ENCODE assay signal across 1 cellular context in the genomic region with DNA sequence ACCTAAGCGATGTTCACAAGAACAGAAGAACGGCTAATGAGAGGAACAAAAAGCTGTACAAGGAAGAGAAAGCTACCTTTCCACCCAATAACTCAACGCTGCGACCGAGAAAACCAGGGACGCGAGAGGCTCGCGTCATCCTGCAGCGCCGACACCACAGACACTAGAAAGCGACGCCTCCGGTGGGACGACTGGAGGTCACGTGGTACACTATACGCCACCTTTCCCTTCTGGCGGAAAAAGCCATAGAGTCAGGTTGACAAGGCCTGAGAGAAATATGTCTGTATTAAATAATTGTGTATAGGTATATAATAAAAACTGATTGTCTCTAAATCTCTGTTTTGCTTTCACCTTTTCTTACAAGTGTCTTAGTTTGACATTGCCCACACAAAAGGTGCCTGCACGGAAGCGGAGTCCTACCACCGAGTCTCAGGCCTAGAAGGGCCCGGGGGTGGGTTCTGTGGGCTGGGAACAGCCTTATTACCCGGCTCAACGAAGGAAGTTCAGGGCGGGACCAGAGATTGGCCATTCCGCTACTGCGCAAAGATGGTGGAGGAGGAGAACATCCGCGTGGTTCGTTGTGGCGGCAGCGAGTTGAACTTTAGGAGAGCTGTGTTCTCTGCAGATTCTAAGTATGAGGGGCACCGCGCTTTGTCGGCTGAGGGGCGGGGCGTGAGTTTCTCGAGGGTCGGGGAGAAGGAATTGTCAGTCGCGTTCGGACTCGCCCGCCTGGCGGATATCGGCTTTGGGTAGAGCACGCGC.
TF ChIP-seq lines count a peak whose summit lies in the region.

A gene (plus strand): TSS at position 528 of the 762 bp plus-strand sequence. CDS start 19 bp downstream, at position 547.

TF ChIP-seq in GM12878, 131 proteins besides CTCF, POLR2A, EP300 and RAD21 (continued from another document and continues in another):
- TF ChIP-seq, protein P1, sequence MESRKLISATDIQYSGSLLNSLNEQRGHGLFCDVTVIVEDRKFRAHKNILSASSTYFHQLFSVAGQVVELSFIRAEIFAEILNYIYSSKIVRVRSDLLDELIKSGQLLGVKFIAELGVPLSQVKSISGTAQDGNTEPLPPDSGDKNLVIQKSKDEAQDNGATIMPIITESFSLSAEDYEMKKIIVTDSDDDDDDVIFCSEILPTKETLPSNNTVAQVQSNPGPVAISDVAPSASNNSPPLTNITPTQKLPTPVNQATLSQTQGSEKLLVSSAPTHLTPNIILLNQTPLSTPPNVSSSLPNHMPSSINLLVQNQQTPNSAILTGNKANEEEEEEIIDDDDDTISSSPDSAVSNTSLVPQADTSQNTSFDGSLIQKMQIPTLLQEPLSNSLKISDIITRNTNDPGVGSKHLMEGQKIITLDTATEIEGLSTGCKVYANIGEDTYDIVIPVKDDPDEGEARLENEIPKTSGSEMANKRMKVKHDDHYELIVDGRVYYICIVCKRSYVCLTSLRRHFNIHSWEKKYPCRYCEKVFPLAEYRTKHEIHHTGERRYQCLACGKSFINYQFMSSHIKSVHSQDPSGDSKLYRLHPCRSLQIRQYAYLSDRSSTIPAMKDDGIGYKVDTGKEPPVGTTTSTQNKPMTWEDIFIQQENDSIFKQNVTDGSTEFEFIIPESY (IDR thresholded peaks at IDR 0.05) = no peak
- TF ChIP-seq, protein P2, sequence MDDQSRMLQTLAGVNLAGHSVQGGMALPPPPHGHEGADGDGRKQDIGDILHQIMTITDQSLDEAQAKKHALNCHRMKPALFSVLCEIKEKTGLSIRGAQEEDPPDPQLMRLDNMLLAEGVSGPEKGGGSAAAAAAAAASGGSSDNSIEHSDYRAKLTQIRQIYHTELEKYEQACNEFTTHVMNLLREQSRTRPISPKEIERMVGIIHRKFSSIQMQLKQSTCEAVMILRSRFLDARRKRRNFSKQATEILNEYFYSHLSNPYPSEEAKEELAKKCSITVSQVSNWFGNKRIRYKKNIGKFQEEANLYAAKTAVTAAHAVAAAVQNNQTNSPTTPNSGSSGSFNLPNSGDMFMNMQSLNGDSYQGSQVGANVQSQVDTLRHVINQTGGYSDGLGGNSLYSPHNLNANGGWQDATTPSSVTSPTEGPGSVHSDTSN (IDR thresholded peaks at IDR 0.05; ENCODE audit: insufficient replicate concordance, low read depth, low read length) = peak; percentile 4
- TF ChIP-seq HDAC6 (IDR thresholded peaks at IDR 0.05; ENCODE audit: unreplicated experiment) = no peak
- 0 out of 2 replicates have a peak, but pooled peaks have one; percentile 69 for TF ChIP-seq SMAD5 (IDR thresholded peaks at IDR 0.05; ENCODE audit: low read depth)
- TF ChIP-seq, protein P3, sequence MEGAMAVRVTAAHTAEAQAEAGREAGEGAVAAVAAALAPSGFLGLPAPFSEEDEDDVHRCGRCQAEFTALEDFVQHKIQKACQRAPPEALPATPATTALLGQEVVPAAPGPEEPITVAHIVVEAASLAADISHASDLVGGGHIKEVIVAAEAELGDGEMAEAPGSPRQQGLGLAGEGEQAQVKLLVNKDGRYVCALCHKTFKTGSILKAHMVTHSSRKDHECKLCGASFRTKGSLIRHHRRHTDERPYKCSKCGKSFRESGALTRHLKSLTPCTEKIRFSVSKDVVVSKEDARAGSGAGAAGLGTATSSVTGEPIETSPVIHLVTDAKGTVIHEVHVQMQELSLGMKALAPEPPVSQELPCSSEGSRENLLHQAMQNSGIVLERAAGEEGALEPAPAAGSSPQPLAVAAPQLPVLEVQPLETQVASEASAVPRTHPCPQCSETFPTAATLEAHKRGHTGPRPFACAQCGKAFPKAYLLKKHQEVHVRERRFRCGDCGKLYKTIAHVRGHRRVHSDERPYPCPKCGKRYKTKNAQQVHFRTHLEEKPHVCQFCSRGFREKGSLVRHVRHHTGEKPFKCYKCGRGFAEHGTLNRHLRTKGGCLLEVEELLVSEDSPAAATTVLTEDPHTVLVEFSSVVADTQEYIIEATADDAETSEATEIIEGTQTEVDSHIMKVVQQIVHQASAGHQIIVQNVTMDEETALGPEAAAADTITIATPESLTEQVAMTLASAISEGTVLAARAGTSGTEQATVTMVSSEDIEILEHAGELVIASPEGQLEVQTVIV (IDR thresholded peaks at IDR 0.05; ENCODE audit: borderline replicate concordance, partially characterized antibody) = peak; percentile 13
- no peak for TF ChIP-seq TBL1XR1 (IDR thresholded peaks at IDR 0.05; ENCODE audit: low read depth, low read length)
- 0 out of 2 replicates have a peak, but pooled peaks have one; percentile 87 for TF ChIP-seq ZNF207 (IDR thresholded peaks at IDR 0.05; ENCODE audit: borderline replicate concordance)
- TF ChIP-seq SMC3 (IDR thresholded peaks at IDR 0.05; ENCODE audit: borderline replicate concordance, low read length) = no peak
- TF ChIP-seq, protein P4, sequence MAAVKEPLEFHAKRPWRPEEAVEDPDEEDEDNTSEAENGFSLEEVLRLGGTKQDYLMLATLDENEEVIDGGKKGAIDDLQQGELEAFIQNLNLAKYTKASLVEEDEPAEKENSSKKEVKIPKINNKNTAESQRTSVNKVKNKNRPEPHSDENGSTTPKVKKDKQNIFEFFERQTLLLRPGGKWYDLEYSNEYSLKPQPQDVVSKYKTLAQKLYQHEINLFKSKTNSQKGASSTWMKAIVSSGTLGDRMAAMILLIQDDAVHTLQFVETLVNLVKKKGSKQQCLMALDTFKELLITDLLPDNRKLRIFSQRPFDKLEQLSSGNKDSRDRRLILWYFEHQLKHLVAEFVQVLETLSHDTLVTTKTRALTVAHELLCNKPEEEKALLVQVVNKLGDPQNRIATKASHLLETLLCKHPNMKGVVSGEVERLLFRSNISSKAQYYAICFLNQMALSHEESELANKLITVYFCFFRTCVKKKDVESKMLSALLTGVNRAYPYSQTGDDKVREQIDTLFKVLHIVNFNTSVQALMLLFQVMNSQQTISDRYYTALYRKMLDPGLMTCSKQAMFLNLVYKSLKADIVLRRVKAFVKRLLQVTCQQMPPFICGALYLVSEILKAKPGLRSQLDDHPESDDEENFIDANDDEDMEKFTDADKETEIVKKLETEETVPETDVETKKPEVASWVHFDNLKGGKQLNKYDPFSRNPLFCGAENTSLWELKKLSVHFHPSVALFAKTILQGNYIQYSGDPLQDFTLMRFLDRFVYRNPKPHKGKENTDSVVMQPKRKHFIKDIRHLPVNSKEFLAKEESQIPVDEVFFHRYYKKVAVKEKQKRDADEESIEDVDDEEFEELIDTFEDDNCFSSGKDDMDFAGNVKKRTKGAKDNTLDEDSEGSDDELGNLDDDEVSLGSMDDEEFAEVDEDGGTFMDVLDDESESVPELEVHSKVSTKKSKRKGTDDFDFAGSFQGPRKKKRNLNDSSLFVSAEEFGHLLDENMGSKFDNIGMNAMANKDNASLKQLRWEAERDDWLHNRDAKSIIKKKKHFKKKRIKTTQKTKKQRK (IDR thresholded peaks at IDR 0.05; ENCODE audit: low read depth, low read length) = no peak; the same call in 1 of the 2 replicates
- no peak for TF ChIP-seq SREBF2 (IDR thresholded peaks at IDR 0.05; ENCODE audit: low read length)
- 0 out of 2 replicates have a peak, but pooled peaks have one; percentile 8 for TF ChIP-seq MTA2 (IDR thresholded peaks at IDR 0.05; ENCODE audit: low read depth)
- peak; percentile 23 to 61; a peak in 2 of 4 replicates for TF ChIP-seq BHLHE40 (IDR thresholded peaks at IDR 0.05; ENCODE audit: borderline replicate concordance in 1 of 2, low read depth in 2 of 2, low read length in 1 of 2)
- no peak for TF ChIP-seq FOS (IDR thresholded peaks at IDR 0.05; ENCODE audit: borderline replicate concordance, extremely low read depth, insufficient read length)
- TF ChIP-seq CBX3 (IDR thresholded peaks at IDR 0.05; ENCODE audit: borderline replicate concordance, low read depth) = no peak
- TF ChIP-seq SMARCA5 (IDR thresholded peaks at IDR 0.05) = peak; percentile 59; the same call in 1 of the 2 replicates
- peak; percentile 82 for TF ChIP-seq GABPA (IDR thresholded peaks at IDR 0.05; ENCODE audit: low read depth)
- TF ChIP-seq, protein P5, sequence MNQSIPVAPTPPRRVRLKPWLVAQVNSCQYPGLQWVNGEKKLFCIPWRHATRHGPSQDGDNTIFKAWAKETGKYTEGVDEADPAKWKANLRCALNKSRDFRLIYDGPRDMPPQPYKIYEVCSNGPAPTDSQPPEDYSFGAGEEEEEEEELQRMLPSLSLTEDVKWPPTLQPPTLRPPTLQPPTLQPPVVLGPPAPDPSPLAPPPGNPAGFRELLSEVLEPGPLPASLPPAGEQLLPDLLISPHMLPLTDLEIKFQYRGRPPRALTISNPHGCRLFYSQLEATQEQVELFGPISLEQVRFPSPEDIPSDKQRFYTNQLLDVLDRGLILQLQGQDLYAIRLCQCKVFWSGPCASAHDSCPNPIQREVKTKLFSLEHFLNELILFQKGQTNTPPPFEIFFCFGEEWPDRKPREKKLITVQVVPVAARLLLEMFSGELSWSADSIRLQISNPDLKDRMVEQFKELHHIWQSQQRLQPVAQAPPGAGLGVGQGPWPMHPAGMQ (IDR thresholded peaks at IDR 0.05; ENCODE audit: borderline replicate concordance) = no peak
- TF ChIP-seq, protein P6, sequence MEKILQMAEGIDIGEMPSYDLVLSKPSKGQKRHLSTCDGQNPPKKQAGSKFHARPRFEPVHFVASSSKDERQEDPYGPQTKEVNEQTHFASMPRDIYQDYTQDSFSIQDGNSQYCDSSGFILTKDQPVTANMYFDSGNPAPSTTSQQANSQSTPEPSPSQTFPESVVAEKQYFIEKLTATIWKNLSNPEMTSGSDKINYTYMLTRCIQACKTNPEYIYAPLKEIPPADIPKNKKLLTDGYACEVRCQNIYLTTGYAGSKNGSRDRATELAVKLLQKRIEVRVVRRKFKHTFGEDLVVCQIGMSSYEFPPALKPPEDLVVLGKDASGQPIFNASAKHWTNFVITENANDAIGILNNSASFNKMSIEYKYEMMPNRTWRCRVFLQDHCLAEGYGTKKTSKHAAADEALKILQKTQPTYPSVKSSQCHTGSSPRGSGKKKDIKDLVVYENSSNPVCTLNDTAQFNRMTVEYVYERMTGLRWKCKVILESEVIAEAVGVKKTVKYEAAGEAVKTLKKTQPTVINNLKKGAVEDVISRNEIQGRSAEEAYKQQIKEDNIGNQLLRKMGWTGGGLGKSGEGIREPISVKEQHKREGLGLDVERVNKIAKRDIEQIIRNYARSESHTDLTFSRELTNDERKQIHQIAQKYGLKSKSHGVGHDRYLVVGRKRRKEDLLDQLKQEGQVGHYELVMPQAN (conservative IDR thresholded peaks at IDR 0.05) = peak; percentile 90
- peak; percentile 34 for TF ChIP-seq MEF2B (IDR thresholded peaks at IDR 0.05; ENCODE audit: partially characterized antibody, poor library complexity, severe bottlenecking)
- peak; percentile 99 for TF ChIP-seq POLR2AphosphoS5 (IDR thresholded peaks at IDR 0.05; ENCODE audit: low read length)
- no peak for TF ChIP-seq NFXL1 (IDR thresholded peaks at IDR 0.05; ENCODE audit: borderline replicate concordance)
- no peak for TF ChIP-seq NFYA (IDR thresholded peaks at IDR 0.05; ENCODE audit: borderline replicate concordance, low read depth, low read length)
- TF ChIP-seq ZSCAN29 (IDR thresholded peaks at IDR 0.05) = no peak
- TF ChIP-seq, protein P7, sequence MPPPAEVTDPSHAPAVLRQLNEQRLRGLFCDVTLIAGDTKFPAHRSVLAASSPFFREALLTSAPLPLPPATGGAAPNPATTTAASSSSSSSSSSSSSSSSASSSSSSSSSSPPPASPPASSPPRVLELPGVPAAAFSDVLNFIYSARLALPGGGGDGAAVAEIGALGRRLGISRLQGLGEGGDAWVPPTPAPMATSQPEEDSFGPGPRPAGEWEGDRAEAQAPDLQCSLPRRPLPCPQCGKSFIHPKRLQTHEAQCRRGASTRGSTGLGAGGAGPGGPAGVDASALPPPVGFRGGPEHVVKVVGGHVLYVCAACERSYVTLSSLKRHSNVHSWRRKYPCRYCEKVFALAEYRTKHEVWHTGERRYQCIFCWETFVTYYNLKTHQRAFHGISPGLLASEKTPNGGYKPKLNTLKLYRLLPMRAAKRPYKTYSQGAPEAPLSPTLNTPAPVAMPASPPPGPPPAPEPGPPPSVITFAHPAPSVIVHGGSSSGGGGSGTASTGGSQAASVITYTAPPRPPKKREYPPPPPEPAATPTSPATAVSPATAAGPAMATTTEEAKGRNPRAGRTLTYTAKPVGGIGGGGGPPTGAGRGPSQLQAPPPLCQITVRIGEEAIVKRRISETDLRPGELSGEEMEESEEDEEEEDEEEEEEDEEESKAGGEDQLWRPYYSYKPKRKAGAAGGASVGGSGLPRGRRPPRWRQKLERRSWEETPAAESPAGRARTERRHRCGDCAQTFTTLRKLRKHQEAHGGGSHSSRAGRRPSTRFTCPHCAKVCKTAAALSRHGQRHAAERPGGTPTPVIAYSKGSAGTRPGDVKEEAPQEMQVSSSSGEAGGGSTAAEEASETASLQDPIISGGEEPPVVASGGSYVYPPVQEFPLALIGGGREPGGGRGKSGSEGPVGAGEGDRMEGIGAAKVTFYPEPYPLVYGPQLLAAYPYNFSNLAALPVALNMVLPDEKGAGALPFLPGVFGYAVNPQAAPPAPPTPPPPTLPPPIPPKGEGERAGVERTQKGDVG (CRISPR knock-in tag; IDR thresholded peaks at IDR 0.05) = no peak
- peak in 1 of 2 experiments; percentile 86; a peak in 2 of 4 replicates for TF ChIP-seq SRF (IDR thresholded peaks at IDR 0.05; ENCODE audit: low read depth in 2 of 2, low read length in 2 of 2)
- no peak; the same call in 1 of the 2 replicates for TF ChIP-seq TCF3 (IDR thresholded peaks at IDR 0.05; ENCODE audit: borderline replicate concordance, insufficient read depth, low read depth, low read length)
- TF ChIP-seq, protein P8, sequence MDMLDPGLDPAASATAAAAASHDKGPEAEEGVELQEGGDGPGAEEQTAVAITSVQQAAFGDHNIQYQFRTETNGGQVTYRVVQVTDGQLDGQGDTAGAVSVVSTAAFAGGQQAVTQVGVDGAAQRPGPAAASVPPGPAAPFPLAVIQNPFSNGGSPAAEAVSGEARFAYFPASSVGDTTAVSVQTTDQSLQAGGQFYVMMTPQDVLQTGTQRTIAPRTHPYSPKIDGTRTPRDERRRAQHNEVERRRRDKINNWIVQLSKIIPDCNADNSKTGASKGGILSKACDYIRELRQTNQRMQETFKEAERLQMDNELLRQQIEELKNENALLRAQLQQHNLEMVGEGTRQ (IDR thresholded peaks at IDR 0.05; ENCODE audit: borderline replicate concordance, low read depth, low read length) = peak; percentile 94
- TF ChIP-seq POLR2AphosphoS2 (IDR thresholded peaks at IDR 0.05; ENCODE audit: low read depth, low read length) = no peak; the same call in 1 of the 2 replicates
- TF ChIP-seq, protein P9, sequence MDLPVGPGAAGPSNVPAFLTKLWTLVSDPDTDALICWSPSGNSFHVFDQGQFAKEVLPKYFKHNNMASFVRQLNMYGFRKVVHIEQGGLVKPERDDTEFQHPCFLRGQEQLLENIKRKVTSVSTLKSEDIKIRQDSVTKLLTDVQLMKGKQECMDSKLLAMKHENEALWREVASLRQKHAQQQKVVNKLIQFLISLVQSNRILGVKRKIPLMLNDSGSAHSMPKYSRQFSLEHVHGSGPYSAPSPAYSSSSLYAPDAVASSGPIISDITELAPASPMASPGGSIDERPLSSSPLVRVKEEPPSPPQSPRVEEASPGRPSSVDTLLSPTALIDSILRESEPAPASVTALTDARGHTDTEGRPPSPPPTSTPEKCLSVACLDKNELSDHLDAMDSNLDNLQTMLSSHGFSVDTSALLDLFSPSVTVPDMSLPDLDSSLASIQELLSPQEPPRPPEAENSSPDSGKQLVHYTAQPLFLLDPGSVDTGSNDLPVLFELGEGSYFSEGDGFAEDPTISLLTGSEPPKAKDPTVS (IDR thresholded peaks at IDR 0.05; ENCODE audit: low read depth, low read length) = no peak
- peak; percentile 99 for TF ChIP-seq RAD51 (IDR thresholded peaks at IDR 0.05)
- TF ChIP-seq, protein P10, sequence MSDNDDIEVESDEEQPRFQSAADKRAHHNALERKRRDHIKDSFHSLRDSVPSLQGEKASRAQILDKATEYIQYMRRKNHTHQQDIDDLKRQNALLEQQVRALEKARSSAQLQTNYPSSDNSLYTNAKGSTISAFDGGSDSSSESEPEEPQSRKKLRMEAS (IDR thresholded peaks at IDR 0.05; ENCODE audit: low read depth, low read length) = no peak; the same call in 1 of the 2 replicates
- no peak for TF ChIP-seq MEF2A (IDR thresholded peaks at IDR 0.05; ENCODE audit: insufficient read depth, low read depth, low read length)
- TF ChIP-seq SPI1 (IDR thresholded peaks at IDR 0.05; ENCODE audit: borderline replicate concordance, insufficient read depth, low read depth, low read length) = peak; percentile 45; the same call in 1 of the 2 replicates
- TF ChIP-seq ZNF24 (IDR thresholded peaks at IDR 0.05) = no peak
- peak; percentile 73 for TF ChIP-seq HCFC1 (IDR thresholded peaks at IDR 0.05; ENCODE audit: low read length)
